Comparison of ENCODE assay signal across 17 cellular contexts in the genomic region with DNA sequence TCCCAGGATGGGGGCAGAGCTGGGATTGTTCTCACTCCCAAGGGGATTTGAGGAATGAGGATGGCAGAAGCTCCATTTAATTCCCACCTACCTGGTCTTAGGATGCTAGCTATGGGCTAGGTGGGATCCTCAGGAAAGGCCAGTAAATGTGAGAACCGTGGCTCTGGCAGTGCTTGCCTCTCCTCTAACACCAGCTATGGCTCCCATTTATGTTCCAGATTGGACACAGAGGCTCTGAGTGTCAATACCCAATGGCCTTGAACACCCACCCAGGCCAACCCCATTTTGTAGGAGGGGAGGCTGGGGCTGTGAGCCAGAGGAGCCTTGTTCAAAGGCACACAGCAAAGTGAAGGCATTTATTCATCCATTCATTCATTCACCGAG.
"Had no signal": no experiment of that assay in that cellular context is flagged by ENCODE, and none has a peak within 500 bp of the region (broad histone marks: within the 10 kb centered on the region; RNA-seq: fewer than 3 reads in every experiment).

No MANE protein-coding gene starts in this region.

- H3K27ac ChIP-seq: epithelial cell of prostate, tibial artery had no signal

- H3K9me3 Mint-ChIP-seq: activated naive CD4-positive, alpha-beta T cell treated with anti-CD3 and anti-CD28 coated beads, Interleukin-2, amount 10 ng/mL, durations not matched to agents 7 days and 5 days; activated T-cell treated with anti-CD3 and anti-CD28 coated beads, Interleukin-2, amount 50 U/mL, for 72 hours; nephron progenitor cell; stimulated activated naive CD8-positive, alpha-beta T cell treated with anti-CD3 and anti-CD28 coated beads, Interleukin-15, Interleukin-2, amounts not matched to agents 100 ng/mL and 50 ng/mL, for 24 hours; T-cell; T-helper 2 cell treated with Interferon-gamma antibody and Interleukin-4, amounts not matched to agents 5 μg/mL and 100 μg/mL, for 36 hours had no signal

- H3K27me3 Mint-ChIP-seq: stimulated activated naive CD8-positive, alpha-beta T cell treated with anti-CD3 and anti-CD28 coated beads, Interleukin-15, Interleukin-2, amounts not matched to agents 100 ng/mL and 50 ng/mL, for 24 hours had no signal

- ATAC-seq: activated T-cell treated with anti-CD3 and anti-CD28 coated beads, Interleukin-2, amount 50 U/mL, for 72 hours; T-cell had no signal

- DNase-seq: activated CD4-positive, alpha-beta T cell treated with anti-CD3 and anti-CD28 coated beads, Interleukin-2, amount 50 U/mL, for 4 hours; activated effector memory CD4-positive, alpha-beta T cell treated with anti-CD3 and anti-CD28 coated beads, Interleukin-2, amount 50 U/mL, for 16 hours; activated naive CD4-positive, alpha-beta T cell treated with anti-CD3 and anti-CD28 coated beads, Interleukin-2, amount 10 ng/mL, durations not matched to agents 7 days and 5 days; activated T-cell treated with anti-CD3 and anti-CD28 coated beads, Interleukin-2, amount 50 U/mL, for 72 hours; amygdala; cortex of kidney; nephron progenitor cell; nucleus accumbens; stimulated activated CD4-positive, alpha-beta T cell treated with anti-CD3 and anti-CD28 coated beads, Interleukin-12 subunit alpha, Interleukin-12 subunit beta, amount 100 ng/mL, for 4 hours; stimulated activated CD4-positive, alpha-beta T cell treated with anti-CD3 and anti-CD28 coated beads, Interleukin-4, amount 100 ng/mL, for 4 hours; T-cell; tibial artery had no signal

- H3K36me3 Mint-ChIP-seq: activated naive CD4-positive, alpha-beta T cell treated with anti-CD3 and anti-CD28 coated beads, Interleukin-2, amount 10 ng/mL, durations not matched to agents 7 days and 5 days; memory B cell; T-cell had no signal

- H3K27ac Mint-ChIP-seq: memory B cell; stimulated activated naive CD8-positive, alpha-beta T cell treated with anti-CD3 and anti-CD28 coated beads, Interleukin-15, Interleukin-2, amounts not matched to agents 100 ng/mL and 50 ng/mL, for 24 hours; T-cell; T-helper 2 cell treated with Interferon-gamma antibody and Interleukin-4, amounts not matched to agents 5 μg/mL and 100 μg/mL, for 36 hours had no signal

- H3K9me3 ChIP-seq: tibial artery had no signal

- H3K4me3 Mint-ChIP-seq: activated naive CD4-positive, alpha-beta T cell treated with anti-CD3 and anti-CD28 coated beads, Interleukin-2, amount 10 ng/mL, durations not matched to agents 7 days and 5 days; activated T-cell treated with anti-CD3 and anti-CD28 coated beads, Interleukin-2, amount 50 U/mL, for 72 hours; memory B cell; nephron progenitor cell; stimulated activated naive CD8-positive, alpha-beta T cell treated with anti-CD3 and anti-CD28 coated beads, Interleukin-15, Interleukin-2, amounts not matched to agents 100 ng/mL and 50 ng/mL, for 24 hours; T-cell; T-helper 2 cell treated with Interferon-gamma antibody and Interleukin-4, amounts not matched to agents 5 μg/mL and 100 μg/mL, for 36 hours had no signal

- H3K4me1 Mint-ChIP-seq: activated naive CD4-positive, alpha-beta T cell treated with anti-CD3 and anti-CD28 coated beads, Interleukin-2, amount 10 ng/mL, durations not matched to agents 7 days and 5 days; T-cell had no signal

- H3K36me3 ChIP-seq: tibial artery had no signal

- H3K27me3 ChIP-seq: hepatocyte, tibial artery had no signal

- H3K4me3 ChIP-seq: hepatocyte, tibial artery had no signal
